ENCODE assay signal across 31 cellular contexts in the genomic region with DNA sequence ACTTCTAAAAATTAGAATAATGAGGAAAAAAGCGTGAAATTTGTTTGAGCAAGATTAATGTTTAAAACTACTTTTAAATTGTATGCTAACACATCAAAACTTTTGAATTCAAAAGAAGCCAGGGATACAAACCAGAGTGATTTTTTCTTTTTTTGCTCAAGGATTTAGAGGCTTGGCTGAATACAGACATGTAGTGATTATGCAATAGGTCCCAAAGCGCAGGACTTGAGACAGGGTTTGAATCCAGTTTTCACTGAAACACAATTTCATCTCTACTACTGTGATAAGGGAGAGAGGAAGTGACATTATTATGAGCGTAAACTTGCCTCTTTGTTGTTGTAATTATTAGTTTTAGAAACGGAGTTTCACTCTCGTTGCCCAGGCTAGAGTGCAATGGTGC.
"Had no signal": no experiment of that assay in that cellular context is flagged by ENCODE, and none has a peak within 500 bp of the region (broad histone marks: within the 10 kb centered on the region; RNA-seq: fewer than 3 reads in every experiment).

No MANE protein-coding gene starts in this region.

- H3K36me3 ChIP-seq: brain microvascular endothelial cell, esophagus muscularis mucosa, gastrocnemius medialis, heart left ventricle had no signal

- H3K9me3 ChIP-seq: esophagus muscularis mucosa, gastrocnemius medialis, heart left ventricle had no signal

- H3K27me3 ChIP-seq: brain microvascular endothelial cell, esophagus muscularis mucosa, foreskin keratinocyte, gastrocnemius medialis, heart left ventricle had no signal

- H3K27ac ChIP-seq: brain microvascular endothelial cell, esophagus muscularis mucosa, foreskin keratinocyte, gastrocnemius medialis, heart left ventricle had no signal

- ATAC-seq: activated CD4-positive, alpha-beta T cell treated with anti-CD3 and anti-CD28 coated beads for 36 hours; activated naive CD4-positive, alpha-beta T cell treated with anti-CD3 and anti-CD28 coated beads, Interleukin-2, amount 50 U/mL, for 72 hours; activated T-cell treated with anti-CD3 and anti-CD28 coated beads, Interleukin-2, amount 50 U/mL, for 72 hours; effector memory CD8-positive, alpha-beta T cell; foreskin keratinocyte; gastrocnemius medialis; heart left ventricle had no signal

- H3K4me3 ChIP-seq: esophagus muscularis mucosa, gastrocnemius medialis, heart left ventricle had no signal

- FAIRE-seq: astrocyte, bronchial epithelial cell, colon had no signal

- DNase-seq: activated CD4-positive, alpha-beta memory T cell treated with anti-CD3 and anti-CD28 coated beads for 36 hours; activated CD4-positive, alpha-beta T cell treated with anti-CD3 and anti-CD28 coated beads for 36 hours; activated CD4-positive, alpha-beta T cell treated with anti-CD3 and anti-CD28 coated beads, Interleukin-2, amount 10 ng/mL, durations not matched to agents 24 days and 14 days; activated CD4-positive, CD25-positive, alpha-beta regulatory T cell; activated CD4-positive, CD25-positive, alpha-beta regulatory T cell treated with anti-CD3 and anti-CD28 coated beads, Interleukin-2, amount 50 U/mL, for 72 hours; activated CD8-positive, alpha-beta memory T cell treated with anti-CD3 and anti-CD28 coated beads, Interleukin-2, amount 50 U/mL, for 48 hours; activated gamma-delta T cell; activated naive CD4-positive, alpha-beta T cell; activated naive CD4-positive, alpha-beta T cell treated with anti-CD3 and anti-CD28 coated beads, Interleukin-2, amount 10 ng/mL, durations not matched to agents 7 days and 5 days; activated naive CD8-positive, alpha-beta T cell treated with anti-CD3 and anti-CD28 coated beads, Interleukin-2, amount 10 ng/mL, durations not matched to agents 7 days and 5 days; activated T-cell treated with anti-CD3 and anti-CD28 coated beads for 4 hours; activated T-cell treated with anti-CD3 and anti-CD28 coated beads, Interleukin-2, amount 50 U/mL, for 24 hours; activated T-cell treated with anti-CD3 and anti-CD28 coated beads, Interleukin-2, amount 50 U/mL, for 72 hours; amniotic stem cell; anterior cingulate cortex; brain microvascular endothelial cell; cortex of kidney; dermis blood vessel endothelial cell; effector CD4-positive, alpha-beta T cell; effector memory CD8-positive, alpha-beta T cell; erythroblast; foreskin keratinocyte; gastrocnemius medialis; glutamatergic neuron; heart left ventricle; T-helper 2 cell had no signal

- H3K4me1 ChIP-seq: esophagus muscularis mucosa, foreskin keratinocyte, gastrocnemius medialis, heart left ventricle had no signal
